21 cellular contexts compared by ENCODE assay signal in genomic region chr7:130124711-130125110, GRCh38.
"Had no signal": no experiment of that assay in that cellular context is flagged by ENCODE, and none has a peak within 500 bp of the region (broad histone marks: within the 10 kb centered on the region; RNA-seq: fewer than 3 reads in every experiment).

No MANE protein-coding gene starts in this region.

- H3K27me3 Mint-ChIP-seq: dendritic cell treated with granulocyte-macrophage colony-stimulating factor and Interleukin-4, amounts not matched to agents 40 ng/mL and 50 ng/mL, for 4 days; naive B cell had no signal

- H3K9me3 Mint-ChIP-seq: dendritic cell treated with granulocyte-macrophage colony-stimulating factor and Interleukin-4, amounts not matched to agents 40 ng/mL and 50 ng/mL, for 4 days; mesothelial cell of epicardium; naive B cell had no signal

- H3K27ac ChIP-seq: colonic mucosa, esophagus squamous epithelium, gastrocnemius medialis, heart right ventricle, left lung, lower lobe of right lung had no signal

- DNase-seq: colonic mucosa; cortex of kidney; effector CD4-positive, alpha-beta T cell; effector memory CD4-positive, alpha-beta T cell; esophagus squamous epithelium; foreskin fibroblast; foreskin melanocyte; gastrocnemius medialis; glutamatergic neuron; head of caudate nucleus; heart right ventricle; hippocampal formation; left cardiac atrium; left lung; left ventricle myocardium superior; lower lobe of right lung; mesenchymal stem cell; mucosa of descending colon; naive B cell had no signal

- H3K4me3 Mint-ChIP-seq: dendritic cell treated with granulocyte-macrophage colony-stimulating factor and Interleukin-4, amounts not matched to agents 40 ng/mL and 50 ng/mL, for 4 days; mesothelial cell of epicardium; naive B cell had no signal

- H3K27ac Mint-ChIP-seq: dendritic cell treated with granulocyte-macrophage colony-stimulating factor and Interleukin-4, amounts not matched to agents 40 ng/mL and 50 ng/mL, for 4 days; naive B cell had no signal
